14 cellular contexts compared by ENCODE assay signal in genomic region chr12:111441107-111441928, GRCh38. TPM values are rescaled to one million over a fixed set of nuclear protein-coding genes. Genes with fewer than 3 reads are reported as not detected.
DNase-seq lines count a peak whose midpoint lies in the region; ATAC-seq and TF ChIP-seq lines count a peak whose summit lies in the region.
"Had no signal": no experiment of that assay in that cellular context is flagged by ENCODE, and none has a peak within 500 bp of the region (broad histone marks: within the 10 kb centered on the region; RNA-seq: fewer than 3 reads in every experiment).

No MANE protein-coding gene starts in this region.

- H3K27ac Mint-ChIP-seq in CD4-positive, alpha-beta T cell: peak overlapping the region; percentile 78
- H3K27ac Mint-ChIP-seq: activated CD4-positive, alpha-beta T cell treated with anti-CD3 and anti-CD28 coated beads, Interleukin-2, amount 10 ng/mL, durations not matched to agents 7 days and 5 days; T-helper 1 cell treated with Interleukin-12 subunit alpha and Interleukin-12 subunit beta and Interleukin-4 antibody, amounts not matched to agents 30 μg/mL and 1 μg/mL, for 36 hours had no signal

- H3K4me1 ChIP-seq in HEK293 (ENCODE audit: control insufficient read depth, insufficient read depth, low read length): peaks cover 9% of the 10 kb centered on the region; the same call in 1 of the 2 replicates
- H3K4me1 ChIP-seq in osteoblast (ENCODE audit: insufficient read depth, low read length): peaks cover 54% of the 10 kb centered on the region

- peak overlapping the region; percentile 0 for H3K27ac ChIP-seq in CD4-positive, alpha-beta T cell (ENCODE audit: low read depth, low read length)
- H3K27ac ChIP-seq in HEK293 (ENCODE audit: extremely low read depth, low read depth, low read length) (no peak overlapping the region), coronary artery (peak overlapping the region in 1 of 2 donors; percentile 67), osteoblast (ENCODE audit: low read depth, low read length) (peak overlapping the region; percentile 42)

- H2AFZ ChIP-seq in osteoblast (ENCODE audit: low read length): no peak overlapping the region

- peak in 1 of 10 experiments; percentile 23 for DNase-seq in CD4-positive, alpha-beta T cell
- DNase-seq in coronary artery (ENCODE audit: low spot score) (peak; percentile 12), osteoblast (ENCODE audit: insufficient read length, low spot score, missing footprints) (peak; percentile 22), COR-L47 (lab: John Stamatoyannopoulos, UW) (no peak), NOMO-1 treated with DMSO at 0.1 percent for 48 hours (lab: John Stamatoyannopoulos, UW; ENCODE audit: unreplicated experiment) (no peak)
- DNase-seq: activated CD4-positive, alpha-beta T cell treated with anti-CD3 and anti-CD28 coated beads, Interleukin-2, amount 10 ng/mL, durations not matched to agents 7 days and 5 days; HCEC 1CT; NCI-H1436 treated with DMSO at 0.1 percent for 48 hours; NCI-H510A treated with DMSO at 0.1 percent for 48 hours; stimulated activated naive CD4-positive, alpha-beta T cell had no signal

- ATAC-seq in CD4-positive, alpha-beta T cell (ENCODE audit: poor library complexity): no peak
- no peak for ATAC-seq in GM21723 (IDR thresholded peaks at IDR 0.05; ENCODE audit: unreplicated experiment)

- no peaks in the 10 kb centered on the region for H3K9me3 Mint-ChIP-seq in CD4-positive, alpha-beta T cell
- H3K9me3 Mint-ChIP-seq: activated CD4-positive, alpha-beta T cell treated with anti-CD3 and anti-CD28 coated beads, Interleukin-2, amount 10 ng/mL, durations not matched to agents 7 days and 5 days; nephron; T-helper 1 cell treated with Interleukin-12 subunit alpha and Interleukin-12 subunit beta and Interleukin-4 antibody, amounts not matched to agents 30 μg/mL and 1 μg/mL, for 36 hours had no signal

- H3K79me2 ChIP-seq in osteoblast (ENCODE audit: insufficient read depth, low read length): peaks cover 98% of the 10 kb centered on the region

- POLR2A ChIA-PET in CD4-positive, alpha-beta T cell (lab: Charles Lee): interaction anchor here (0.7 to 0.9 kb wide), 2 partner anchors 11 to 35 kb away, joined by 3 read pairs; partner anchors contain the start of gene SH2B3
- POLR2A ChIA-PET in HEK293 (lab: Yijun Ruan, JAX): no interaction called here

- no peak overlapping the region for H3K4me3 Mint-ChIP-seq in CD4-positive, alpha-beta T cell
- H3K4me3 Mint-ChIP-seq: activated CD4-positive, alpha-beta T cell treated with anti-CD3 and anti-CD28 coated beads, Interleukin-2, amount 10 ng/mL, durations not matched to agents 7 days and 5 days; nephron; T-helper 1 cell treated with Interleukin-12 subunit alpha and Interleukin-12 subunit beta and Interleukin-4 antibody, amounts not matched to agents 30 μg/mL and 1 μg/mL, for 36 hours had no signal

- CTCF ChIA-PET in CD4-positive, alpha-beta T cell (lab: Charles Lee): interaction anchor here (3.1 to 27.4 kb wide), 2 partner anchors 10 to 39 kb away, joined by 16 to 487 read pairs; partner anchors contain the start of gene SH2B3
- CTCF ChIA-PET in HEK293 (lab: Yijun Ruan, JAX): interaction anchor here (0.7 to 4.4 kb wide), 4 partner anchors 10 to 233 kb away, joined by 4 to 27 read pairs (median 11); no protein-coding TSS in a partner anchor

- H3K4me2 ChIP-seq in osteoblast (ENCODE audit: insufficient read depth, low read length): no peak overlapping the region

- H3K4me1 Mint-ChIP-seq in CD4-positive, alpha-beta T cell (ENCODE audit: low read depth): peaks cover 90% of the 10 kb centered on the region

- H4K20me1 ChIP-seq in osteoblast (ENCODE audit: insufficient read depth, low read length): peaks cover 78% of the 10 kb centered on the region

- H3K36me3 ChIP-seq in HEK293 (ENCODE audit: control insufficient read depth in 2 of 2, insufficient read depth in 1 of 2, low read length in 2 of 2): peaks cover 0 to 48% of the 10 kb centered on the region in 2 experiments; a peak in 2 of 3 replicates
- peaks cover 14% of the 10 kb centered on the region for H3K36me3 ChIP-seq in osteoblast (ENCODE audit: insufficient read depth, low read length)

- no peaks in the 10 kb centered on the region for H3K27me3 ChIP-seq in CD4-positive, alpha-beta T cell (ENCODE audit: control insufficient read depth, insufficient read depth, low read length)
- no peaks in the 10 kb centered on the region for H3K27me3 ChIP-seq in osteoblast (ENCODE audit: insufficient read depth, low read length)

- TF ChIP-seq CTCF in CD4-positive, alpha-beta T cell (IDR thresholded peaks at IDR 0.05): no peak
- TF ChIP-seq CTCF in HEK293 (tag by site-specific recombination; IDR thresholded peaks at IDR 0.05) (no peak), coronary artery (IDR thresholded peaks at IDR 0.05) (no peak), osteoblast (IDR thresholded peaks at IDR 0.05; ENCODE audit: extremely low read depth, low read depth, low read length) (no peak)

- H3K9me3 ChIP-seq in CD4-positive, alpha-beta T cell (ENCODE audit: control insufficient read depth, low read length): no peaks in the 10 kb centered on the region
- H3K9me3 ChIP-seq in HEK293 (ENCODE audit: control insufficient read depth, insufficient read depth, low read depth, low read length) (no peaks in the 10 kb centered on the region), osteoblast (ENCODE audit: low read depth, low read length) (no peaks in the 10 kb centered on the region)

- intact Hi-C loops in CD4-positive, alpha-beta T cell (cut with DNase I, micrococcal nuclease): no loop called here

- H3K4me3 ChIP-seq in HEK293 (ENCODE audit: low read depth, low read length) (no peak overlapping the region), coronary artery (no peak overlapping the region), osteoblast (ENCODE audit: insufficient read depth, low read length) (no peak overlapping the region)

- no peaks in the 10 kb centered on the region for H3K27me3 Mint-ChIP-seq in CD4-positive, alpha-beta T cell
- H3K27me3 Mint-ChIP-seq: activated CD4-positive, alpha-beta T cell treated with anti-CD3 and anti-CD28 coated beads, Interleukin-2, amount 10 ng/mL, durations not matched to agents 7 days and 5 days had no signal

- peaks cover 36% of the 10 kb centered on the region for H3K36me3 Mint-ChIP-seq in CD4-positive, alpha-beta T cell (ENCODE audit: low read depth)

TF ChIP-seq in HEK293, 187 proteins besides CTCF, POLR2A, EP300 and RAD21:
- no peak for TF ChIP-seq ZNF433 (tag by site-specific recombination; IDR thresholded peaks at IDR 0.05; ENCODE audit: low read depth)
- TF ChIP-seq ZNF221 (tag by site-specific recombination; IDR thresholded peaks at IDR 0.05; ENCODE audit: borderline replicate concordance): no peak
- peak; percentile 91 for TF ChIP-seq ZNF239 (tag by site-specific recombination; IDR thresholded peaks at IDR 0.05)
- TF ChIP-seq ZNF121 (tag by site-specific recombination; IDR thresholded peaks at IDR 0.05): peak; percentile 74
- TF ChIP-seq GLIS1 (tag by site-specific recombination; IDR thresholded peaks at IDR 0.05): peak; percentile 52; the same call in 1 of the 2 replicates

RNA-seq across cellular contexts. Expression of gene SH2B3, which starts 35.6 kb away (rescaled TPM):
- 10 to 100 TPM; 42.3 to 46.4 TPM for total RNA-seq in CD4-positive, alpha-beta T cell
- total RNA-seq in osteoblast: 32.4 and 51.4 TPM in 2 replicates

Comparison
In these comparisons a context has a peak if more than half of its experiments do, and no peak if none do; other contexts are left out.
1. DNase-seq: peak in coronary artery (single experiment) and osteoblast (single experiment); none in COR-L47 (single experiment) and NOMO-1 treated with DMSO at 0.1 percent for 48 hours (single experiment).